20 cellular contexts compared by ENCODE assay signal in genomic region chr16:1999866-2000514, GRCh38. TPM values are rescaled to one million over a fixed set of nuclear protein-coding genes. Genes with fewer than 3 reads are reported as not detected.
A peak's percentile ranks its signal among the peaks of the same experiment; 100 is the strongest.
DNase-seq lines count a peak whose midpoint lies in the region; ATAC-seq lines count a peak whose summit lies in the region.
"Had no signal": no experiment of that assay in that cellular context is flagged by ENCODE, and none has a peak within 500 bp of the region (broad histone marks: within the 10 kb centered on the region; RNA-seq: fewer than 3 reads in every experiment).

No MANE protein-coding gene starts in this region.

- intact Hi-C loops in head of caudate nucleus (cut with DNase I): no loop called here
- intact Hi-C loops in posterior cingulate gyrus (cut with DNase I): no loop called here

- DNase-seq in head of caudate nucleus (peak in 28 of 42 donors; percentile 30 to 87 (median 58)), posterior cingulate gyrus (peak in 7 of 10 donors; percentile 32 to 92 (median 59)), A172 (ENCODE audit: low spot score) (no peak)
- DNase-seq: ACHN; Caco-2; CD4-positive, alpha-beta memory T cell; DMS 273 treated with DMSO at 0.1 percent for 48 hours; DMS79 treated with DMSO at 0.1 percent for 48 hours; GM23248; H9; KG1; NCI-H1092; NCI-H1436; NCI-H187 treated with DMSO at 0.1 percent for 48 hours; NCI-H2107; PC-9; RPMI8226; SHP77 treated with DMSO at 0.1 percent for 48 hours; SW 1271 had no signal

- ATAC-seq in GM21447 (IDR thresholded peaks at IDR 0.05; ENCODE audit: unreplicated experiment): no peak

RNA-seq across cellular contexts. Expression of gene ZNF598, which starts 9.6 kb away (rescaled TPM):
- 23.5 and 26.9 TPM in 2 replicates for total RNA-seq in A172 (2014; rRNA removed; shearing (Covaris generic))

RNA-seq across cellular contexts. Expression of gene SYNGR3, which starts 10.2 kb away (rescaled TPM):
- total RNA-seq in A172 (2014; rRNA removed; shearing (Covaris generic)): 21.8 and 29.3 TPM in 2 replicates

RNA-seq across cellular contexts. Expression of gene GFER, which starts 16.0 kb away (rescaled TPM):
- total RNA-seq in A172 (2014; rRNA removed; shearing (Covaris generic)): 24.1 and 36.1 TPM in 2 replicates

RNA-seq across cellular contexts. Expression of gene NOXO1, which starts 18.7 kb away (rescaled TPM):
- 0.19 TPM in 1 of 2 replicates, not detected in the other for total RNA-seq in A172 (2014; rRNA removed; shearing (Covaris generic))
- total RNA-seq: GM23248 had no signal

RNA-seq across cellular contexts. Expression of gene NPW, which starts 19.6 kb away (rescaled TPM):
- 0.14 TPM in 1 of 2 replicates, not detected in the other for total RNA-seq in A172 (2014; rRNA removed; shearing (Covaris generic))
- total RNA-seq: CD4-positive, alpha-beta memory T cell; GM23248 had no signal
